Comparison of ENCODE assay signal across 23 cellular contexts in genomic region chr12:77617818-77618217, GRCh38.
DNase-seq lines count a peak whose midpoint lies in the region; ATAC-seq, FAIRE-seq and TF ChIP-seq lines count a peak whose summit lies in the region.
"Had no signal": no experiment of that assay in that cellular context is flagged by ENCODE, and none has a peak within 500 bp of the region (broad histone marks: within the 10 kb centered on the region; RNA-seq: fewer than 3 reads in every experiment).

No MANE protein-coding gene starts in this region.

- no peaks in the 10 kb centered on the region for H4K20me1 ChIP-seq in HepG2 (ENCODE audit: insufficient read depth, low read length)
- no peaks in the 10 kb centered on the region for H4K20me1 ChIP-seq in IMR-90 (ENCODE audit: insufficient read depth, low read length)
- H4K20me1 ChIP-seq: BLaER1 had no signal

- H3K9me3 ChIP-seq in HepG2 (ENCODE audit: low read length) (peaks cover 11% of the 10 kb centered on the region), right lobe of liver (no peaks in the 10 kb centered on the region), IMR-90 (ENCODE audit: control insufficient read depth, insufficient read depth, low read length) (peaks cover 6% of the 10 kb centered on the region)
- H3K9me3 ChIP-seq: BE2C had no signal

- H2BK15ac ChIP-seq in IMR-90 (ENCODE audit: low read depth, low read length): no peak overlapping the region

- intact Hi-C loops in HepG2 (cut with micrococcal nuclease; ENCODE audit: unreplicated experiment): loop anchor here (10.0 kb wide), 1 partner anchor 307 kb away; no protein-coding TSS in a partner anchor
- intact Hi-C loops in right lobe of liver (cut with DNase I): no loop called here
- intact Hi-C loops in IMR-90 (cut with micrococcal nuclease): no loop called here

- in situ Hi-C loops in HepG2 (cut with HindIII; ENCODE audit: extremely low pct_ligation_motif_present, low pct_unique_long_range_greater_than_20kb) (no loop called here), IMR-90 (cut with MboI; ENCODE audit: low sequenced_read_pairs) (no loop called here)

- H2BK5ac ChIP-seq in IMR-90 (ENCODE audit: low read depth, low read length, poor library complexity, severe bottlenecking): no peak overlapping the region

- no peak overlapping the region for H3K23ac ChIP-seq in IMR-90 (ENCODE audit: low read depth, low read length)

- H3K36me3 ChIP-seq in HepG2 (replicated peaks in 1 of 2; ENCODE audit: control insufficient read depth in 1 of 2, insufficient read depth in 2 of 2, low read length in 2 of 2): no peaks in the 10 kb centered on the region
- H3K36me3 ChIP-seq in right lobe of liver: no peaks in the 10 kb centered on the region
- H3K36me3 ChIP-seq in IMR-90 (ENCODE audit: control insufficient read depth, insufficient read depth, low read length): no peaks in the 10 kb centered on the region
- H3K36me3 ChIP-seq: BE2C, BLaER1 had no signal

- no peak for DNase-seq in HepG2 (ENCODE audit: low spot score)
- DNase-seq in right lobe of liver: no peak
- DNase-seq in IMR-90: no peak
- DNase-seq in epithelial cell of esophagus (ENCODE audit: low read depth): peak; percentile 19
- DNase-seq in GM12892 (ENCODE audit: insufficient read length): no peak
- DNase-seq: ACHN; BE2C; C1 segment of cervical spinal cord; CD4-positive, alpha-beta memory T cell; CD4-positive, CD25-positive, alpha-beta regulatory T cell; CD8-positive, alpha-beta memory T cell; COR-L47; DMS 273 treated with DMSO at 0.1 percent for 48 hours; DMS153; DMS53; DMS79; DND-41; EL; GDM1 had no signal

- H3K4me1 ChIP-seq in HepG2 (ENCODE audit: insufficient read depth, low read length): no peaks in the 10 kb centered on the region
- no peaks in the 10 kb centered on the region for H3K4me1 ChIP-seq in right lobe of liver
- H3K4me1 ChIP-seq in IMR-90 (ENCODE audit: control insufficient read depth, insufficient read depth, low read length): no peaks in the 10 kb centered on the region
- H3K4me1 ChIP-seq: BE2C had no signal

- 8% methylated on average over 1 of the region's 1 CpG for WGBS in HepG2 (ENCODE audit: low lambda C conversion rate)
- 100% methylated on average over 1 of the region's 1 CpG for WGBS in right lobe of liver (ENCODE audit: insufficient coverage, low coverage, low lambda C conversion rate, missing lambda C conversion rate)
- no CpG with 5 or more reads among the region's 1 CpG for WGBS in IMR-90 (ENCODE audit: extremely low coverage in 2 of 2, insufficient read length in 1 of 2), 2 experiments

- CTCF ChIA-PET in HepG2 (lab: Yijun Ruan, JAX; ENCODE audit: low intra/inter-chr PET ratio, low total read pairs): no interaction called here
- CTCF ChIA-PET in IMR-90 (lab: Yijun Ruan, JAX): no interaction called here

- H3K14ac ChIP-seq in IMR-90 (replicated peaks; ENCODE audit: low read depth, low read length): no peak overlapping the region

- no peaks in the 10 kb centered on the region for H3K9me1 ChIP-seq in IMR-90 (ENCODE audit: insufficient read depth, low read length)

- no peak overlapping the region for H4K8ac ChIP-seq in IMR-90 (ENCODE audit: low read depth in 2 of 2, low read length in 2 of 2)

- H3K27me3 ChIP-seq in HepG2 (ENCODE audit: control insufficient read depth in 1 of 2, insufficient read depth in 2 of 2, low read length in 2 of 2) (no peaks in the 10 kb centered on the region), right lobe of liver (no peaks in the 10 kb centered on the region), IMR-90 (ENCODE audit: control insufficient read depth, insufficient read depth, low read length) (no peaks in the 10 kb centered on the region)
- H3K27me3 ChIP-seq: BE2C, BLaER1 had no signal

- no peak for TF ChIP-seq POLR2A in HepG2 (IDR thresholded peaks at IDR 0.05; ENCODE audit: insufficient read depth in 1 of 2, low read depth in 2 of 2, low read length in 2 of 2)
- no peak for TF ChIP-seq POLR2A in right lobe of liver (IDR thresholded peaks at IDR 0.05)
- TF ChIP-seq POLR2A in IMR-90 (IDR thresholded peaks at IDR 0.05; ENCODE audit: low read depth, low read length): no peak
- no peak for TF ChIP-seq POLR2A in GM12892 (IDR thresholded peaks at IDR 0.05; ENCODE audit: low read depth, low read length)

- no peak overlapping the region for H3K4me2 ChIP-seq in HepG2 (ENCODE audit: low read depth, low read length)
- H3K4me2 ChIP-seq in IMR-90 (ENCODE audit: low read depth, low read length): no peak overlapping the region
- H3K4me2 ChIP-seq: BLaER1 had no signal

- POLR2A ChIA-PET in HepG2 (lab: Yijun Ruan, JAX): no interaction called here
- POLR2A ChIA-PET in IMR-90 (lab: Charles Lee; ENCODE audit: unreplicated experiment): no interaction called here

- H3K4ac ChIP-seq in IMR-90 (ENCODE audit: low read depth, low read length): no peak overlapping the region

- ATAC-seq in HepG2 (no peak), right lobe of liver (no peak), IMR-90 (ENCODE audit: low read depth) (no peak), SK-N-SH treated with all-trans-retinoic acid at 6 μM for 48 hours (no peak)
- ATAC-seq: GM12878 had no signal

- H2BK120ac ChIP-seq in IMR-90 (ENCODE audit: low read depth, low read length): no peak overlapping the region

- H2AFZ ChIP-seq in HepG2 (ENCODE audit: low read length) (no peak overlapping the region), IMR-90 (replicated peaks; ENCODE audit: low read length, poor library complexity) (no peak overlapping the region)

- no peak overlapping the region for H4K91ac ChIP-seq in IMR-90 (ENCODE audit: insufficient read depth, low read depth, low read length)

- no TSS peak for BruUV-seq in HepG2 (replicated peaks; lab: Mats Ljungman, UMichigan)
- no TSS peak for BruUV-seq in IMR-90 (replicated peaks; lab: Mats Ljungman, UMichigan)

- no peak for TF ChIP-seq EP300 in HepG2 (IDR thresholded peaks at IDR 0.05; ENCODE audit: low read depth in 2 of 2, low read length in 2 of 2)
- TF ChIP-seq EP300 in HepG2 (CRISPR knock-in tag; IDR thresholded peaks at IDR 0.05; ENCODE audit: borderline replicate concordance): no peak

- FAIRE-seq in HepG2 (lab: Jason Lieb, UNC) (no peak), GM12892 (lab: Jason Lieb, UNC) (no peak)
- FAIRE-seq: GM12878 had no signal

- dilution Hi-C loops in IMR-90 (cut with HindIII; ENCODE audit: low sequenced_read_pairs, unreplicated experiment): no loop called here

- H3K27ac ChIP-seq in HepG2 (ENCODE audit: extremely low read length, insufficient read depth, low read length) (no peak overlapping the region), right lobe of liver (no peak overlapping the region), IMR-90 (ENCODE audit: insufficient read depth, low read length) (no peak overlapping the region)
- H3K27ac ChIP-seq: 22Rv1, BLaER1 had no signal

- no peak overlapping the region for H3K18ac ChIP-seq in IMR-90 (ENCODE audit: low read depth, low read length)

- no peaks in the 10 kb centered on the region for H3K79me2 ChIP-seq in HepG2 (ENCODE audit: insufficient read depth, low read length)

- no peak overlapping the region for H2BK20ac ChIP-seq in IMR-90 (ENCODE audit: low read depth, low read length)

- no peak overlapping the region for H4K5ac ChIP-seq in IMR-90 (ENCODE audit: low read depth, low read length)

- no peak for TF ChIP-seq RAD21 in HepG2 (CRISPR knock-in tag; IDR thresholded peaks at IDR 0.05)
- TF ChIP-seq RAD21 in IMR-90 (IDR thresholded peaks at IDR 0.05; ENCODE audit: low read length): no peak

- no peak overlapping the region for H2AK9ac ChIP-seq in IMR-90 (replicated peaks; ENCODE audit: low read depth, low read length, poor library complexity)

- H3K4me3 ChIP-seq in HepG2 (replicated peaks in 1 of 3; ENCODE audit: insufficient read depth in 1 of 3, low read depth in 2 of 3, low read length in 3 of 3) (no peak overlapping the region), right lobe of liver (no peak overlapping the region), IMR-90 (ENCODE audit: insufficient read depth, low read depth, low read length) (no peak overlapping the region), epithelial cell of esophagus (ENCODE audit: low read length) (no peak overlapping the region)
- H3K4me3 ChIP-seq: BLaER1, GM12878 had no signal

- no peak overlapping the region for H3K56ac ChIP-seq in IMR-90 (ENCODE audit: extremely low read depth, insufficient read depth, low read length)

- no peak overlapping the region for H2AK5ac ChIP-seq in IMR-90 (ENCODE audit: low read depth, low read length)

- no peak overlapping the region for H3K9ac ChIP-seq in HepG2 (ENCODE audit: insufficient read depth, low read depth, low read length)
- H3K9ac ChIP-seq in IMR-90 (ENCODE audit: low read depth, low read length): no peak overlapping the region
- H3K9ac ChIP-seq: BLaER1 had no signal

- TF ChIP-seq CTCF in HepG2 (CRISPR knock-in tag; IDR thresholded peaks at IDR 0.05): no peak
- no peak for TF ChIP-seq CTCF in right lobe of liver (IDR thresholded peaks at IDR 0.05)
- no peak for TF ChIP-seq CTCF in IMR-90 (conservative IDR thresholded peaks at IDR 0.05; ENCODE audit: low read depth, low read length)
- no peak for TF ChIP-seq CTCF in epithelial cell of esophagus (IDR thresholded peaks at IDR 0.05; ENCODE audit: insufficient read depth, low read depth, low read length, missing control alignments)

- no peaks in the 10 kb centered on the region for H3K79me1 ChIP-seq in IMR-90 (ENCODE audit: low read depth in 1 of 2, low read length in 2 of 2)

TF ChIP-seq in HepG2, 621 proteins besides CTCF, POLR2A, EP300 and RAD21 (continues in another document):
- TF ChIP-seq ZNF234 (CRISPR knock-in tag; conservative IDR thresholded peaks at IDR 0.05): no peak

TF ChIP-seq in IMR-90, 13 proteins besides CTCF, POLR2A, EP300 and RAD21:
- no peak for TF ChIP-seq FOS (IDR thresholded peaks at IDR 0.05; ENCODE audit: low read depth, low read length)
- TF ChIP-seq MAFK (IDR thresholded peaks at IDR 0.05; ENCODE audit: low read depth, low read length): peak; percentile 66

TF ChIP-seq in SK-N-SH treated with all-trans-retinoic acid at 6 μM for 48 hours, 23 proteins besides CTCF, POLR2A, EP300 and RAD21 (continues in another document):
- TF ChIP-seq CSDC2 (CRISPR knock-in tag; IDR thresholded peaks at IDR 0.05): no peak
- no peak for TF ChIP-seq TOX (CRISPR knock-in tag; IDR thresholded peaks at IDR 0.05; ENCODE audit: borderline replicate concordance)
- no peak for TF ChIP-seq PPARA (CRISPR knock-in tag; IDR thresholded peaks at IDR 0.05; ENCODE audit: borderline replicate concordance)
- TF ChIP-seq BACH2 (CRISPR knock-in tag; IDR thresholded peaks at IDR 0.05; ENCODE audit: borderline replicate concordance): no peak
- TF ChIP-seq, protein P1, sequence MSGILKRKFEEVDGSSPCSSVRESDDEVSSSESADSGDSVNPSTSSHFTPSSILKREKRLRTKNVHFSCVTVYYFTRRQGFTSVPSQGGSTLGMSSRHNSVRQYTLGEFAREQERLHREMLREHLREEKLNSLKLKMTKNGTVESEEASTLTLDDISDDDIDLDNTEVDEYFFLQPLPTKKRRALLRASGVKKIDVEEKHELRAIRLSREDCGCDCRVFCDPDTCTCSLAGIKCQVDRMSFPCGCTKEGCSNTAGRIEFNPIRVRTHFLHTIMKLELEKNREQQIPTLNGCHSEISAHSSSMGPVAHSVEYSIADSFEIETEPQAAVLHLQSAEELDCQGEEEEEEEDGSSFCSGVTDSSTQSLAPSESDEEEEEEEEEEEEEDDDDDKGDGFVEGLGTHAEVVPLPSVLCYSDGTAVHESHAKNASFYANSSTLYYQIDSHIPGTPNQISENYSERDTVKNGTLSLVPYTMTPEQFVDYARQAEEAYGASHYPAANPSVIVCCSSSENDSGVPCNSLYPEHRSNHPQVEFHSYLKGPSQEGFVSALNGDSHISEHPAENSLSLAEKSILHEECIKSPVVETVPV (CRISPR knock-in tag; IDR thresholded peaks at IDR 0.05): no peak
